14 cellular contexts compared by ENCODE assay signal in genomic region chrX:39289827-39290226, GRCh38.
DNase-seq lines count a peak whose midpoint lies in the region; ATAC-seq lines count a peak whose summit lies in the region.
"Had no signal": no experiment of that assay in that cellular context is flagged by ENCODE, and none has a peak within 500 bp of the region (broad histone marks: within the 10 kb centered on the region; RNA-seq: fewer than 3 reads in every experiment).

No MANE protein-coding gene starts in this region.

- H3K9me3 Mint-ChIP-seq in activated CD4-positive, alpha-beta T cell treated with anti-CD3 and anti-CD28 coated beads for 36 hours (ENCODE audit: low read depth), result no peaks in the 10 kb centered on the region
- peaks cover 4% of the 10 kb centered on the region for H3K9me3 Mint-ChIP-seq in activated T-helper 1 cell treated with anti-CD3 and anti-CD28 coated beads, Interleukin-12 subunit alpha, Interleukin-12 subunit beta, Interleukin-2, Interleukin-4 antibody, amounts not matched to agents 30 ng/mL and 10 ng/mL and 1 ng/mL, durations not matched to agents 14 hours and 24 hours and 36 hours
- peaks cover 3% of the 10 kb centered on the region for H3K9me3 Mint-ChIP-seq in stimulated activated naive CD8-positive, alpha-beta T cell treated with anti-CD3 and anti-CD28 coated beads, Interleukin-15, Interleukin-2, amounts not matched to agents 100 ng/mL and 50 ng/mL, for 24 hours
- H3K9me3 Mint-ChIP-seq: GM23338 had no signal

- no peak overlapping the region for H3K4me3 Mint-ChIP-seq in activated CD4-positive, alpha-beta T cell treated with anti-CD3 and anti-CD28 coated beads for 36 hours
- H3K4me3 Mint-ChIP-seq in activated T-helper 1 cell treated with anti-CD3 and anti-CD28 coated beads, Interleukin-12 subunit alpha, Interleukin-12 subunit beta, Interleukin-2, Interleukin-4 antibody, amounts not matched to agents 30 ng/mL and 10 ng/mL and 1 ng/mL, durations not matched to agents 14 hours and 24 hours and 36 hours, result no peak overlapping the region
- no peak overlapping the region for H3K4me3 Mint-ChIP-seq in stimulated activated naive CD8-positive, alpha-beta T cell treated with anti-CD3 and anti-CD28 coated beads, Interleukin-15, Interleukin-2, amounts not matched to agents 100 ng/mL and 50 ng/mL, for 24 hours
- H3K4me3 Mint-ChIP-seq: CD14-positive monocyte; CD4-positive, alpha-beta memory T cell; GM23338 had no signal

- H3K27ac Mint-ChIP-seq in activated CD4-positive, alpha-beta T cell treated with anti-CD3 and anti-CD28 coated beads for 36 hours, result no peak overlapping the region
- peak overlapping the region; percentile 77 for H3K27ac Mint-ChIP-seq in activated T-helper 1 cell treated with anti-CD3 and anti-CD28 coated beads, Interleukin-12 subunit alpha, Interleukin-12 subunit beta, Interleukin-2, Interleukin-4 antibody, amounts not matched to agents 30 ng/mL and 10 ng/mL and 1 ng/mL, durations not matched to agents 14 hours and 24 hours and 36 hours
- peak overlapping the region; percentile 31 for H3K27ac Mint-ChIP-seq in stimulated activated naive CD8-positive, alpha-beta T cell treated with anti-CD3 and anti-CD28 coated beads, Interleukin-15, Interleukin-2, amounts not matched to agents 100 ng/mL and 50 ng/mL, for 24 hours
- H3K27ac Mint-ChIP-seq: CD14-positive monocyte, GM23338 had no signal

- CTCF ChIA-PET in activated CD4-positive, alpha-beta T cell treated with anti-CD3 and anti-CD28 coated beads for 36 hours (lab: Charles Lee), result no interaction called here

- peak; percentile 72 for ATAC-seq in activated CD4-positive, alpha-beta T cell treated with anti-CD3 and anti-CD28 coated beads for 36 hours
- ATAC-seq in GM21576 (IDR thresholded peaks at IDR 0.05; ENCODE audit: unreplicated experiment), result no peak
- ATAC-seq: GM23338 had no signal

- POLR2A ChIA-PET in activated CD4-positive, alpha-beta T cell treated with anti-CD3 and anti-CD28 coated beads for 36 hours (lab: Charles Lee), result no interaction called here

- intact Hi-C loops in activated CD4-positive, alpha-beta T cell treated with anti-CD3 and anti-CD28 coated beads for 36 hours (cut with DNase I, micrococcal nuclease), result no loop called here
- intact Hi-C loops in activated T-helper 1 cell treated with anti-CD3 and anti-CD28 coated beads, Interleukin-12 subunit alpha, Interleukin-12 subunit beta, Interleukin-2, Interleukin-4 antibody, amounts not matched to agents 30 ng/mL and 10 ng/mL and 1 ng/mL, durations not matched to agents 14 hours and 24 hours and 36 hours (cut with micrococcal nuclease), result loop anchor here (1.0 to 2.0 kb wide), 2 partner anchors 19 to 21 kb away; no protein-coding TSS in a partner anchor

- H3K4me1 Mint-ChIP-seq in activated CD4-positive, alpha-beta T cell treated with anti-CD3 and anti-CD28 coated beads for 36 hours, result peaks cover 27% of the 10 kb centered on the region
- peaks cover 30% of the 10 kb centered on the region for H3K4me1 Mint-ChIP-seq in activated T-helper 1 cell treated with anti-CD3 and anti-CD28 coated beads, Interleukin-12 subunit alpha, Interleukin-12 subunit beta, Interleukin-2, Interleukin-4 antibody, amounts not matched to agents 30 ng/mL and 10 ng/mL and 1 ng/mL, durations not matched to agents 14 hours and 24 hours and 36 hours (ENCODE audit: low read depth)
- H3K4me1 Mint-ChIP-seq in stimulated activated naive CD8-positive, alpha-beta T cell treated with anti-CD3 and anti-CD28 coated beads, Interleukin-15, Interleukin-2, amounts not matched to agents 100 ng/mL and 50 ng/mL, for 24 hours (ENCODE audit: low read depth), result peaks cover 51% of the 10 kb centered on the region
- H3K4me1 Mint-ChIP-seq: CD14-positive monocyte; CD4-positive, alpha-beta memory T cell had no signal

- peaks cover 27% of the 10 kb centered on the region for H3K36me3 Mint-ChIP-seq in activated CD4-positive, alpha-beta T cell treated with anti-CD3 and anti-CD28 coated beads for 36 hours (ENCODE audit: low read depth)
- H3K36me3 Mint-ChIP-seq in activated T-helper 1 cell treated with anti-CD3 and anti-CD28 coated beads, Interleukin-12 subunit alpha, Interleukin-12 subunit beta, Interleukin-2, Interleukin-4 antibody, amounts not matched to agents 30 ng/mL and 10 ng/mL and 1 ng/mL, durations not matched to agents 14 hours and 24 hours and 36 hours (ENCODE audit: low read depth), result peaks cover 18% of the 10 kb centered on the region
- H3K36me3 Mint-ChIP-seq in stimulated activated naive CD8-positive, alpha-beta T cell treated with anti-CD3 and anti-CD28 coated beads, Interleukin-15, Interleukin-2, amounts not matched to agents 100 ng/mL and 50 ng/mL, for 24 hours (ENCODE audit: low read depth), result peaks cover 39% of the 10 kb centered on the region
- H3K36me3 Mint-ChIP-seq: CD14-positive monocyte had no signal

- H3K27me3 Mint-ChIP-seq in activated CD4-positive, alpha-beta T cell treated with anti-CD3 and anti-CD28 coated beads for 36 hours, result no peaks in the 10 kb centered on the region
- no peaks in the 10 kb centered on the region for H3K27me3 Mint-ChIP-seq in activated T-helper 1 cell treated with anti-CD3 and anti-CD28 coated beads, Interleukin-12 subunit alpha, Interleukin-12 subunit beta, Interleukin-2, Interleukin-4 antibody, amounts not matched to agents 30 ng/mL and 10 ng/mL and 1 ng/mL, durations not matched to agents 14 hours and 24 hours and 36 hours (ENCODE audit: insufficient read depth)
- H3K27me3 Mint-ChIP-seq in stimulated activated naive CD8-positive, alpha-beta T cell treated with anti-CD3 and anti-CD28 coated beads, Interleukin-15, Interleukin-2, amounts not matched to agents 100 ng/mL and 50 ng/mL, for 24 hours, result no peaks in the 10 kb centered on the region
- H3K27me3 Mint-ChIP-seq: CD4-positive, alpha-beta memory T cell had no signal

- DNase-seq in activated CD4-positive, alpha-beta T cell treated with anti-CD3 and anti-CD28 coated beads for 36 hours, result no peak
- no peak for DNase-seq in activated CD4-positive, alpha-beta T cell treated with anti-CD3 and anti-CD28 coated beads for 1 hour
- peak; percentile 42 for DNase-seq in activated CD8-positive, alpha-beta memory T cell treated with anti-CD3 and anti-CD28 coated beads for 24 hours
- DNase-seq in activated CD8-positive, alpha-beta memory T cell treated with anti-CD3 and anti-CD28 coated beads, Interleukin-2, amount 50 U/mL, for 48 hours, result no peak
- no peak for DNase-seq in activated T-helper 1 cell treated with anti-CD3 and anti-CD28 coated beads, Interleukin-12 subunit alpha, Interleukin-12 subunit beta, Interleukin-2, Interleukin-4 antibody, amounts not matched to agents 30 ng/mL and 10 ng/mL and 1 ng/mL, durations not matched to agents 14 hours and 24 hours and 36 hours (ENCODE audit: low spot score)
- DNase-seq: CD4-positive, alpha-beta memory T cell; DMS153; DMS79; GDM1; HCEC 1CT had no signal
